ENCODE assay signal across 15 cellular contexts in the genomic region with DNA sequence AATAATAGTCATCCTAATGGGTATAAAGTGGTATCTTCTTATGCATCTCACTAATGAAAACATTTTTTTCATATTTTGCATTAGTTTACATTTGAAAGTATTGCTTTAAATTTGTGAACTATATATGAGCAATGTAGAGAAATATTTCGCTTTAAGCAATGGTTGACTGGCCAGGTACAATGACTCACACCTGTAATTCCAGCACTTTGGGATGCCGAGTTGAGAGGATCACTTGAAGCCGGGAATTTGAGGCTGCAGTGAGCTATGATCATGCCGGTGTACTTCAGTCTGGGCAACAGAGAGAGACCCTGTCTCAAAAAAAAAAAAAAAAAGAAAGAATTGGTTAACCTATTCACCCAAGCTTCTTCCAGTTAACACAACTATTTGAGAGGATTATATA.
"Had no signal": no experiment of that assay in that cellular context is flagged by ENCODE, and none has a peak within 500 bp of the region (broad histone marks: within the 10 kb centered on the region; RNA-seq: fewer than 3 reads in every experiment).

No MANE protein-coding gene starts in this region.

- H3K36me3 ChIP-seq: pancreas had no signal

- H3K4me1 ChIP-seq: pancreas had no signal

- DNase-seq: activated CD8-positive, alpha-beta T cell treated with anti-CD3 and anti-CD28 coated beads for 36 hours; activated naive CD4-positive, alpha-beta T cell treated with anti-CD3 and anti-CD28 coated beads for 36 hours; activated T-cell treated with anti-CD3 and anti-CD28 coated beads, Interleukin-2, amount 50 U/mL, for 24 hours; cortex of kidney; foreskin fibroblast; kidney; left ventricle myocardium superior; mesendoderm; naive thymus-derived CD4-positive, alpha-beta T cell; pancreas; spleen; stimulated activated CD4-positive, alpha-beta T cell treated with anti-CD3 and anti-CD28 coated beads, Interleukin-4, amount 100 ng/mL, for 4 hours; T1000; testis had no signal

- H3K9me3 ChIP-seq: pancreas, spleen, testis had no signal

- H3K4me3 ChIP-seq: pancreas, spleen, testis had no signal

- H3K27ac ChIP-seq: pancreas, spleen, testis had no signal

- H3K27me3 ChIP-seq: pancreas, spleen, testis had no signal

- ATAC-seq: activated CD8-positive, alpha-beta T cell treated with anti-CD3 and anti-CD28 coated beads for 36 hours; left ventricle myocardium superior; naive thymus-derived CD4-positive, alpha-beta T cell; pancreas; stimulated activated memory B cell treated with anti-CD40 and anti-IgM and Interleukin-4, amounts not matched to agents 10 μg/mL and 1 μg/mL and 100 μg/mL, for 72 hours had no signal
